In genomic region chr12:42565001-42565400, GRCh38 we compare ENCODE assay signal across 28 cellular contexts. TPM values are rescaled to one million over a fixed set of nuclear protein-coding genes. Genes with fewer than 3 reads are reported as not detected.
DNase-seq lines count a peak whose midpoint lies in the region; ATAC-seq and TF ChIP-seq lines count a peak whose summit lies in the region.
"Had no signal": no experiment of that assay in that cellular context is flagged by ENCODE, and none has a peak within 500 bp of the region (broad histone marks: within the 10 kb centered on the region; RNA-seq: fewer than 3 reads in every experiment).

No MANE protein-coding gene starts in this region.

- H3K9me3 ChIP-seq in HUES48 (ENCODE audit: control insufficient read depth, insufficient read depth, low read length) (no peaks in the 10 kb centered on the region), endodermal cell (ENCODE audit: control insufficient read depth, low read length) (no peaks in the 10 kb centered on the region)
- H3K9me3 ChIP-seq: adrenal gland, body of pancreas, Caco-2, esophagus muscularis mucosa, heart right ventricle, Peyer's patch, prostate gland, right lobe of liver, transverse colon had no signal

- 92 to 93% methylated on average over 2 of the region's 2 CpGs for WGBS in endodermal cell (ENCODE audit: insufficient coverage in 1 of 2, insufficient read length in 1 of 2), 2 experiments

- H3K4me3 Mint-ChIP-seq in endodermal cell (no peak overlapping the region), nephron (no peak overlapping the region)
- no peak overlapping the region for H3K4me3 Mint-ChIP-seq in stimulated activated effector memory CD8-positive, alpha-beta T cell treated with anti-CD3 and anti-CD28 coated beads, Interleukin-12 subunit alpha, Interleukin-12 subunit beta, amount 100 ng/mL, for 72 hours
- H3K4me3 Mint-ChIP-seq: activated naive CD4-positive, alpha-beta T cell treated with anti-CD3 and anti-CD28 coated beads for 36 hours; activated T-helper 1 cell treated with anti-CD3 and anti-CD28 coated beads, Interleukin-12 subunit alpha, Interleukin-12 subunit beta, Interleukin-2, Interleukin-4 antibody, amounts not matched to agents 30 ng/mL and 10 ng/mL and 1 ng/mL, durations not matched to agents 14 hours and 24 hours and 36 hours had no signal

- no peak for TF ChIP-seq CTCF in endodermal cell (conservative IDR thresholded peaks at IDR 0.05)
- TF ChIP-seq CTCF in nephron (IDR thresholded peaks at IDR 0.05; ENCODE audit: unreplicated experiment in 3 of 3) = no peak

- H3K9ac ChIP-seq in HUES48 (ENCODE audit: low read depth, low read length) = no peak overlapping the region
- H3K9ac ChIP-seq in endodermal cell (ENCODE audit: extremely low read depth, low read length, poor library complexity, severe bottlenecking) = no peak overlapping the region
- H3K9ac ChIP-seq: KMS-11 had no signal

- peaks cover 20% of the 10 kb centered on the region for H3K4me1 Mint-ChIP-seq in endodermal cell
- H3K4me1 Mint-ChIP-seq in nephron = peaks cover 49% of the 10 kb centered on the region
- H3K4me1 Mint-ChIP-seq in stimulated activated effector memory CD8-positive, alpha-beta T cell treated with anti-CD3 and anti-CD28 coated beads, Interleukin-12 subunit alpha, Interleukin-12 subunit beta, amount 100 ng/mL, for 72 hours = no peaks in the 10 kb centered on the region

- H3K36me3 ChIP-seq in HUES48 (ENCODE audit: control insufficient read depth, insufficient read depth, low read length) = no peaks in the 10 kb centered on the region
- peaks cover 14% of the 10 kb centered on the region for H3K36me3 ChIP-seq in endodermal cell (ENCODE audit: control insufficient read depth, insufficient read depth, low read length)
- H3K36me3 ChIP-seq: adrenal gland, esophagus muscularis mucosa, heart right ventricle, Peyer's patch, prostate gland, right lobe of liver, transverse colon had no signal

- H3K4me3 ChIP-seq in HUES48 (ENCODE audit: low read depth, low read length) (0 out of 2 replicates have a peak overlapping the region, but pooled peaks have one; percentile 7), endodermal cell (ENCODE audit: low read length) (no peak overlapping the region)
- H3K4me3 ChIP-seq: adrenal gland, body of pancreas, esophagus muscularis mucosa, heart right ventricle, Peyer's patch, prostate gland, right lobe of liver, transverse colon had no signal

- H3K27ac Mint-ChIP-seq in endodermal cell (no peak overlapping the region), nephron (peak overlapping the region in 2 of 3 experiments; percentile 29 to 54)
- H3K27ac Mint-ChIP-seq in stimulated activated effector memory CD8-positive, alpha-beta T cell treated with anti-CD3 and anti-CD28 coated beads, Interleukin-12 subunit alpha, Interleukin-12 subunit beta, amount 100 ng/mL, for 72 hours = no peak overlapping the region
- H3K27ac Mint-ChIP-seq: activated naive CD4-positive, alpha-beta T cell treated with anti-CD3 and anti-CD28 coated beads for 36 hours; activated T-helper 1 cell treated with anti-CD3 and anti-CD28 coated beads, Interleukin-12 subunit alpha, Interleukin-12 subunit beta, Interleukin-2, Interleukin-4 antibody, amounts not matched to agents 30 ng/mL and 10 ng/mL and 1 ng/mL, durations not matched to agents 14 hours and 24 hours and 36 hours had no signal

- H3K27me3 ChIP-seq in HUES48 (ENCODE audit: control insufficient read depth, insufficient read depth, low read length) (peaks cover 11% of the 10 kb centered on the region), endodermal cell (ENCODE audit: control insufficient read depth, insufficient read depth, low read length, poor library complexity, severe bottlenecking) (no peaks in the 10 kb centered on the region)
- H3K27me3 ChIP-seq: adrenal gland, body of pancreas, esophagus muscularis mucosa, heart right ventricle, Peyer's patch, right lobe of liver, transverse colon had no signal

- peaks cover 4% of the 10 kb centered on the region for H3K36me3 Mint-ChIP-seq in endodermal cell (ENCODE audit: low read depth)
- H3K36me3 Mint-ChIP-seq in nephron (ENCODE audit: low read depth) = peaks cover 33% of the 10 kb centered on the region
- H3K36me3 Mint-ChIP-seq in stimulated activated effector memory CD8-positive, alpha-beta T cell treated with anti-CD3 and anti-CD28 coated beads, Interleukin-12 subunit alpha, Interleukin-12 subunit beta, amount 100 ng/mL, for 72 hours = no peaks in the 10 kb centered on the region

- in situ Hi-C loops in ACHN (cut with HindIII; ENCODE audit: low pct_ligation_motif_present, low pct_unique_long_range_greater_than_20kb, low sequenced_read_pairs) = no loop called here

- H3K9me3 Mint-ChIP-seq in endodermal cell = peaks cover 1% of the 10 kb centered on the region
- H3K9me3 Mint-ChIP-seq in nephron = no peaks in the 10 kb centered on the region
- no peaks in the 10 kb centered on the region for H3K9me3 Mint-ChIP-seq in stimulated activated effector memory CD8-positive, alpha-beta T cell treated with anti-CD3 and anti-CD28 coated beads, Interleukin-12 subunit alpha, Interleukin-12 subunit beta, amount 100 ng/mL, for 72 hours
- H3K9me3 Mint-ChIP-seq: activated naive CD4-positive, alpha-beta T cell treated with anti-CD3 and anti-CD28 coated beads for 36 hours; activated T-helper 1 cell treated with anti-CD3 and anti-CD28 coated beads, Interleukin-12 subunit alpha, Interleukin-12 subunit beta, Interleukin-2, Interleukin-4 antibody, amounts not matched to agents 30 ng/mL and 10 ng/mL and 1 ng/mL, durations not matched to agents 14 hours and 24 hours and 36 hours had no signal

- peak; percentile 53 for DNase-seq in endodermal cell
- no peak for DNase-seq in stimulated activated effector memory CD8-positive, alpha-beta T cell treated with anti-CD3 and anti-CD28 coated beads, Interleukin-12 subunit alpha, Interleukin-12 subunit beta, amount 100 ng/mL, for 72 hours (ENCODE audit: low spot score in 2 of 2)
- no peak for DNase-seq in ACHN
- DNase-seq: activated CD4-positive, alpha-beta T cell treated with anti-CD3 and anti-CD28 coated beads, Interleukin-2, amount 50 U/mL, for 48 hours; activated CD4-positive, CD25-positive, alpha-beta regulatory T cell treated with anti-CD3 and anti-CD28 coated beads, Interleukin-2, amount 50 U/mL, for 72 hours; activated CD8-positive, alpha-beta memory T cell treated with anti-CD3 and anti-CD28 coated beads, Interleukin-2, amount 50 U/mL, for 4 hours; activated naive CD4-positive, alpha-beta T cell treated with anti-CD3 and anti-CD28 coated beads for 36 hours; adrenal gland; body of pancreas; Caco-2; foreskin melanocyte; heart right ventricle; MM.1S; NCI-H2029 treated with DMSO at 0.1 percent for 48 hours; Peyer's patch; right lobe of liver; SHP77 treated with DMSO at 0.1 percent for 48 hours; stimulated activated CD4-positive, alpha-beta T cell treated with anti-CD3 and anti-CD28 coated beads, Interleukin-4, amount 100 ng/mL, for 24 hours; transverse colon had no signal

- H3K27me3 Mint-ChIP-seq in endodermal cell (ENCODE audit: insufficient read depth) (peaks cover 8% of the 10 kb centered on the region), nephron (ENCODE audit: low read depth) (no peaks in the 10 kb centered on the region)

- peak; percentile 31 for ATAC-seq in stimulated activated effector memory CD8-positive, alpha-beta T cell treated with anti-CD3 and anti-CD28 coated beads, Interleukin-12 subunit alpha, Interleukin-12 subunit beta, amount 100 ng/mL, for 72 hours
- no peak for ATAC-seq in GM18861 (IDR thresholded peaks at IDR 0.05; ENCODE audit: unreplicated experiment)
- no peak for ATAC-seq in HG03521 (IDR thresholded peaks at IDR 0.05; ENCODE audit: unreplicated experiment)
- ATAC-seq: body of pancreas had no signal

- H3K27ac ChIP-seq in HUES48 (ENCODE audit: low read depth, low read length) (no peak overlapping the region), endodermal cell (ENCODE audit: low read depth, low read length) (no peak overlapping the region)
- H3K27ac ChIP-seq: adrenal gland, body of pancreas, C4-2B, KMS-11, Peyer's patch, prostate gland, right lobe of liver, transverse colon had no signal

- H3K4me1 ChIP-seq in HUES48 (ENCODE audit: control insufficient read depth, insufficient read depth, low read length) (peaks cover 25% of the 10 kb centered on the region), endodermal cell (ENCODE audit: control insufficient read depth, insufficient read depth, low read length) (no peaks in the 10 kb centered on the region)
- H3K4me1 ChIP-seq: Peyer's patch, prostate gland, right lobe of liver, transverse colon had no signal

RNA-seq across cellular contexts. Expression of gene PRICKLE1, which starts 24.5 kb away (rescaled TPM):
- total RNA-seq in endodermal cell = 10 to 100 TPM in 1 of 2 donors, 1 to 10 TPM in 1; 8.3 to 20.6 TPM
- 7.8 TPM for polyA plus RNA-seq in endodermal cell (2013, experiment 1 of 2)
- polyA plus RNA-seq in endodermal cell (2013, experiment 2 of 2) = 7.0 TPM
- total RNA-seq: activated naive CD4-positive, alpha-beta T cell treated with anti-CD3 and anti-CD28 coated beads for 36 hours had no signal

Comparison
In these comparisons a context has a peak if more than half of its experiments do, and no peak if none do; other contexts are left out.
1. H3K27ac Mint-ChIP-seq: peak in nephron (2 of 3); none in endodermal cell (single experiment) and stimulated activated effector memory CD8-positive, alpha-beta T cell treated with anti-CD3 and anti-CD28 coated beads, Interleukin-12 subunit alpha, Interleukin-12 subunit beta, amount 100 ng/mL, for 72 hours (single experiment).